ENCODE assay signal across 1 cellular context in the genomic region with DNA sequence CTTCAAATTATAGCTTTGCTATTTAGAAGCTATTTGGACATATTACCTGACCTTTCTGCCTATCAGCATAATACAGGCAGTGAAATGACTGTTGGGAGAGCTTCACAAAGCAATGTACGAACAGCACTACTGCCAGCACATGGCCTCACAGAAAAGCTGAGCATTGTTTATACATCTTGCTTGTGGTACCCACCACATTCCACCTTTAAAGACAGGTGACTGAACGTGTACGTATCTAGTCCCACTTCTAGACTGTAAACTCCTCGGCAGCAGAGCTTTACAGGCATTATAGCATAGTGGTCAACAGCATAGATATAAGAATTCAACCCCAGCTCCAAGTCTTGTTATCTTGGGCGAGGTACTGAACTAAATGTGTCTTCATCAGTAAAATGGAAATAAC.
TF ChIP-seq lines count a peak whose summit lies in the region.

No MANE protein-coding gene starts in this region.

TF ChIP-seq in endothelial cell of umbilical vein, 7 proteins besides CTCF, POLR2A, EP300 and RAD21:
- TF ChIP-seq FOS (IDR thresholded peaks at IDR 0.05; ENCODE audit: borderline replicate concordance, insufficient read depth, low read length) (no peak), GATA2 (IDR thresholded peaks at IDR 0.05; ENCODE audit: insufficient read depth, insufficient read length, low read depth, low read length) (no peak), EZH2 (IDR thresholded peaks at IDR 0.05; ENCODE audit: borderline replicate concordance, low read depth, low read length, severe bottlenecking) (no peak)
TF ChIP-seq in endothelial cell of umbilical vein: peak in this region for 0.
